ENCODE assay signal across 1 cellular context in genomic region chr9:16310288-16311145, GRCh38.
TF ChIP-seq lines count a peak whose summit lies in the region.

No MANE protein-coding gene starts in this region.

TF ChIP-seq in WTC11, 78 proteins besides CTCF, POLR2A, EP300 and RAD21 (continued from another document):
- TF ChIP-seq, protein P1, sequence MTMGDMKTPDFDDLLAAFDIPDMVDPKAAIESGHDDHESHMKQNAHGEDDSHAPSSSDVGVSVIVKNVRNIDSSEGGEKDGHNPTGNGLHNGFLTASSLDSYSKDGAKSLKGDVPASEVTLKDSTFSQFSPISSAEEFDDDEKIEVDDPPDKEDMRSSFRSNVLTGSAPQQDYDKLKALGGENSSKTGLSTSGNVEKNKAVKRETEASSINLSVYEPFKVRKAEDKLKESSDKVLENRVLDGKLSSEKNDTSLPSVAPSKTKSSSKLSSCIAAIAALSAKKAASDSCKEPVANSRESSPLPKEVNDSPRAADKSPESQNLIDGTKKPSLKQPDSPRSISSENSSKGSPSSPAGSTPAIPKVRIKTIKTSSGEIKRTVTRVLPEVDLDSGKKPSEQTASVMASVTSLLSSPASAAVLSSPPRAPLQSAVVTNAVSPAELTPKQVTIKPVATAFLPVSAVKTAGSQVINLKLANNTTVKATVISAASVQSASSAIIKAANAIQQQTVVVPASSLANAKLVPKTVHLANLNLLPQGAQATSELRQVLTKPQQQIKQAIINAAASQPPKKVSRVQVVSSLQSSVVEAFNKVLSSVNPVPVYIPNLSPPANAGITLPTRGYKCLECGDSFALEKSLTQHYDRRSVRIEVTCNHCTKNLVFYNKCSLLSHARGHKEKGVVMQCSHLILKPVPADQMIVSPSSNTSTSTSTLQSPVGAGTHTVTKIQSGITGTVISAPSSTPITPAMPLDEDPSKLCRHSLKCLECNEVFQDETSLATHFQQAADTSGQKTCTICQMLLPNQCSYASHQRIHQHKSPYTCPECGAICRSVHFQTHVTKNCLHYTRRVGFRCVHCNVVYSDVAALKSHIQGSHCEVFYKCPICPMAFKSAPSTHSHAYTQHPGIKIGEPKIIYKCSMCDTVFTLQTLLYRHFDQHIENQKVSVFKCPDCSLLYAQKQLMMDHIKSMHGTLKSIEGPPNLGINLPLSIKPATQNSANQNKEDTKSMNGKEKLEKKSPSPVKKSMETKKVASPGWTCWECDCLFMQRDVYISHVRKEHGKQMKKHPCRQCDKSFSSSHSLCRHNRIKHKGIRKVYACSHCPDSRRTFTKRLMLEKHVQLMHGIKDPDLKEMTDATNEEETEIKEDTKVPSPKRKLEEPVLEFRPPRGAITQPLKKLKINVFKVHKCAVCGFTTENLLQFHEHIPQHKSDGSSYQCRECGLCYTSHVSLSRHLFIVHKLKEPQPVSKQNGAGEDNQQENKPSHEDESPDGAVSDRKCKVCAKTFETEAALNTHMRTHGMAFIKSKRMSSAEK (CRISPR knock-in tag; IDR thresholded peaks at IDR 0.05; ENCODE audit: borderline replicate concordance): no peak
- no peak for TF ChIP-seq TEAD1 (CRISPR knock-in tag; IDR thresholded peaks at IDR 0.05)
- no peak for TF ChIP-seq ATF1 (CRISPR knock-in tag; IDR thresholded peaks at IDR 0.05)
- TF ChIP-seq CDX4 (CRISPR knock-in tag; IDR thresholded peaks at IDR 0.05; ENCODE audit: borderline replicate concordance): no peak
- TF ChIP-seq, protein P2, sequence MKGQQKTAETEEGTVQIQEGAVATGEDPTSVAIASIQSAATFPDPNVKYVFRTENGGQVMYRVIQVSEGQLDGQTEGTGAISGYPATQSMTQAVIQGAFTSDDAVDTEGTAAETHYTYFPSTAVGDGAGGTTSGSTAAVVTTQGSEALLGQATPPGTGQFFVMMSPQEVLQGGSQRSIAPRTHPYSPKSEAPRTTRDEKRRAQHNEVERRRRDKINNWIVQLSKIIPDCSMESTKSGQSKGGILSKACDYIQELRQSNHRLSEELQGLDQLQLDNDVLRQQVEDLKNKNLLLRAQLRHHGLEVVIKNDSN (CRISPR knock-in tag; IDR thresholded peaks at IDR 0.05): no peak
- no peak for TF ChIP-seq JUN (CRISPR knock-in tag; IDR thresholded peaks at IDR 0.05)
- no peak for TF ChIP-seq SOX15 (CRISPR knock-in tag; IDR thresholded peaks at IDR 0.05)
- no peak for TF ChIP-seq EMX1 (CRISPR knock-in tag; IDR thresholded peaks at IDR 0.05)
- no peak for TF ChIP-seq CREB1 (CRISPR knock-in tag; IDR thresholded peaks at IDR 0.05)
